5 cellular contexts compared by ENCODE assay signal in genomic region chr3:68121291-68121690, GRCh38.
"Had no signal": no experiment of that assay in that cellular context is flagged by ENCODE, and none has a peak within 500 bp of the region (broad histone marks: within the 10 kb centered on the region; RNA-seq: fewer than 3 reads in every experiment).

No MANE protein-coding gene starts in this region.

- DNase-seq: H9, HCEC 1CT, KBM-7 had no signal

- ATAC-seq: GM23338, HepG2 had no signal
